Comparison of ENCODE assay signal across 18 cellular contexts in genomic region chr11:2393111-2393868, GRCh38. TPM values are rescaled to one million over a fixed set of nuclear protein-coding genes. Genes with fewer than 3 reads are reported as not detected.
DNase-seq lines count a peak whose midpoint lies in the region; ATAC-seq and TF ChIP-seq lines count a peak whose summit lies in the region.
"Had no signal": no experiment of that assay in that cellular context is flagged by ENCODE, and none has a peak within 500 bp of the region (broad histone marks: within the 10 kb centered on the region; RNA-seq: fewer than 3 reads in every experiment).

No MANE protein-coding gene starts in this region.

- peaks cover 7% of the 10 kb centered on the region for H3K36me3 Mint-ChIP-seq in T-helper 17 cell (ENCODE audit: low read depth)
- no peaks in the 10 kb centered on the region for H3K36me3 Mint-ChIP-seq in naive B cell
- H3K36me3 Mint-ChIP-seq in stimulated activated effector memory CD8-positive, alpha-beta T cell treated with anti-CD3 and anti-CD28 coated beads, Interleukin-12 subunit alpha, Interleukin-12 subunit beta, amount 100 ng/mL, for 72 hours, result peaks cover 54% of the 10 kb centered on the region

- in situ Hi-C loops in gastrocnemius medialis (cut with MboI; ENCODE audit: low sequenced_read_pairs in 4 of 4), result no loop called here

- H3K27me3 ChIP-seq in right cardiac atrium (ENCODE audit: control insufficient read depth, insufficient read depth) (no peaks in the 10 kb centered on the region), gastrocnemius medialis (no peaks in the 10 kb centered on the region)

- no peak for TF ChIP-seq CTCF in gastrocnemius medialis (IDR thresholded peaks at IDR 0.05 in 4 of 5, conservative IDR thresholded peaks at IDR 0.05 in 1 of 5)

- H3K4me1 ChIP-seq in right cardiac atrium (ENCODE audit: control insufficient read depth, insufficient read depth, low read length) (peaks cover 14% of the 10 kb centered on the region), gastrocnemius medialis (peaks cover 28 to 34% of the 10 kb centered on the region in 2 donors)

- H3K4me1 Mint-ChIP-seq in T-helper 17 cell, result peaks cover 12% of the 10 kb centered on the region
- H3K4me1 Mint-ChIP-seq in naive B cell, result peaks cover 43 to 63% (median 48%) of the 10 kb centered on the region in 3 donors
- peaks cover 30% of the 10 kb centered on the region for H3K4me1 Mint-ChIP-seq in stimulated activated effector memory CD8-positive, alpha-beta T cell treated with anti-CD3 and anti-CD28 coated beads, Interleukin-12 subunit alpha, Interleukin-12 subunit beta, amount 100 ng/mL, for 72 hours

- H3K4me3 Mint-ChIP-seq in T-helper 17 cell (no peak overlapping the region), naive B cell (peak overlapping the region; percentile 57 to 86 (median 77))
- H3K4me3 Mint-ChIP-seq in stimulated activated effector memory CD8-positive, alpha-beta T cell treated with anti-CD3 and anti-CD28 coated beads, Interleukin-12 subunit alpha, Interleukin-12 subunit beta, amount 100 ng/mL, for 72 hours, result no peak overlapping the region

- ATAC-seq in right cardiac atrium (no peak), left cardiac atrium (no peak), T-helper 17 cell (peak; percentile 24), naive B cell (ENCODE audit: low read depth in 2 of 2) (peak; percentile 61), gastrocnemius medialis (no peak), GM18909 (IDR thresholded peaks at IDR 0.05; ENCODE audit: poor library complexity, unreplicated experiment) (no peak)
- no peak for ATAC-seq in stimulated activated effector memory CD8-positive, alpha-beta T cell treated with anti-CD3 and anti-CD28 coated beads, Interleukin-12 subunit alpha, Interleukin-12 subunit beta, amount 100 ng/mL, for 72 hours

- H3K4me3 ChIP-seq in right cardiac atrium (ENCODE audit: low read length) (no peak overlapping the region), gastrocnemius medialis (no peak overlapping the region)

- H3K27me3 Mint-ChIP-seq in T-helper 17 cell, result no peaks in the 10 kb centered on the region
- H3K27me3 Mint-ChIP-seq in naive B cell, result no peaks in the 10 kb centered on the region

- H3K36me3 ChIP-seq in gastrocnemius medialis, result peaks cover 0 to 23% of the 10 kb centered on the region in 2 donors

- no peak overlapping the region for H3K27ac ChIP-seq in right cardiac atrium (ENCODE audit: low read length)
- H3K27ac ChIP-seq in gastrocnemius medialis, result no peak overlapping the region
- H3K27ac ChIP-seq: epithelial cell of prostate had no signal

- H3K27ac Mint-ChIP-seq in T-helper 17 cell (no peak overlapping the region), naive B cell (peak overlapping the region; percentile 38 to 94 (median 64))
- H3K27ac Mint-ChIP-seq in stimulated activated effector memory CD8-positive, alpha-beta T cell treated with anti-CD3 and anti-CD28 coated beads, Interleukin-12 subunit alpha, Interleukin-12 subunit beta, amount 100 ng/mL, for 72 hours, result no peak overlapping the region

- DNase-seq in right cardiac atrium (peak in 2 of 3 donors; percentile 41 to 55), left cardiac atrium (no peak), T-helper 17 cell (no peak), naive B cell (peak; percentile 72), DMS153 treated with DMSO at 0.1 percent for 48 hours (lab: John Stamatoyannopoulos, UW; ENCODE audit: unreplicated experiment) (no peak), gastrocnemius medialis (no peak)
- DNase-seq in stimulated activated effector memory CD8-positive, alpha-beta T cell treated with anti-CD3 and anti-CD28 coated beads, Interleukin-12 subunit alpha, Interleukin-12 subunit beta, amount 100 ng/mL, for 72 hours (ENCODE audit: low spot score in 2 of 2), result no peak
- DNase-seq: activated gamma-delta T cell, C1 segment of cervical spinal cord, NCI-H1092, NCI-H2029 treated with DMSO at 0.1 percent for 48 hours, trophoblast cell had no signal

- intact Hi-C loops in right cardiac atrium (cut with DNase I) (no loop called here), left cardiac atrium (cut with DNase I) (no loop called here), gastrocnemius medialis (cut with DNase I; ENCODE audit: low total_unique reads) (loop anchor here (5.0 kb wide), 1 partner anchor 649 kb away; no protein-coding TSS in a partner anchor)

- no peaks in the 10 kb centered on the region for H3K9me3 ChIP-seq in right cardiac atrium (ENCODE audit: control insufficient read depth, low read length)
- no peaks in the 10 kb centered on the region for H3K9me3 ChIP-seq in T-helper 17 cell (ENCODE audit: control insufficient read depth, low read length, poor library complexity, severe bottlenecking)
- H3K9me3 ChIP-seq in gastrocnemius medialis, result no peaks in the 10 kb centered on the region

- no peaks in the 10 kb centered on the region for H3K9me3 Mint-ChIP-seq in naive B cell
- no peaks in the 10 kb centered on the region for H3K9me3 Mint-ChIP-seq in stimulated activated effector memory CD8-positive, alpha-beta T cell treated with anti-CD3 and anti-CD28 coated beads, Interleukin-12 subunit alpha, Interleukin-12 subunit beta, amount 100 ng/mL, for 72 hours

- no peak for TF ChIP-seq POLR2A in gastrocnemius medialis (IDR thresholded peaks at IDR 0.05)

- WGBS in right cardiac atrium, result 88% methylated on average over 27 of the region's 27 CpGs

RNA-seq across cellular contexts. Expression of gene TSSC4, which starts 7.3 kb away (rescaled TPM):
- total RNA-seq in right cardiac atrium (10 to 100 TPM; 30.5 to 50.4 (median 37.1) TPM), left cardiac atrium (10 to 100 TPM; 34.9 to 45.7 TPM), T-helper 17 cell (10 to 100 TPM; 47.9 to 60.3 TPM), gastrocnemius medialis (10 to 100 TPM; 53.4 to 92.5 (median 76.8) TPM)
- polyA plus RNA-seq in right cardiac atrium (31.8 TPM), naive B cell (ENCODE audit: low read depth in 6 of 6) (10 to 100 TPM; 54.7 to 76.0 (median 67.9) TPM)

RNA-seq across cellular contexts. Expression of gene CD81, which starts 16.2 kb away (rescaled TPM):
- 100 to 1,000 TPM; 677 to 920 (median 748) TPM for total RNA-seq in right cardiac atrium
- 869 TPM for polyA plus RNA-seq in right cardiac atrium
- total RNA-seq in left cardiac atrium, result 100 to 1,000 TPM; 699 to 773 TPM
- total RNA-seq in T-helper 17 cell, result 100 to 1,000 TPM; 153 to 194 TPM
- 100 to 1,000 TPM; 110 to 279 (median 240) TPM for polyA plus RNA-seq in naive B cell (ENCODE audit: low read depth in 6 of 6)
- 10 to 100 TPM; 54.5 to 87.0 (median 66.8) TPM for total RNA-seq in gastrocnemius medialis

RNA-seq across cellular contexts. Expression of gene TRPM5, which starts 51.0 kb away (rescaled TPM):
- not detected for total RNA-seq in right cardiac atrium
- 0.02 TPM for polyA plus RNA-seq in right cardiac atrium
- not detected for total RNA-seq in left cardiac atrium
- under 1 TPM; 0.07 to 0.08 TPM for total RNA-seq in T-helper 17 cell
- not detected for polyA plus RNA-seq in naive B cell (ENCODE audit: low read depth in 6 of 6)
- not detected for total RNA-seq in gastrocnemius medialis
- total RNA-seq: bronchial epithelial cell, dermis microvascular lymphatic vessel endothelial cell, left lobe of liver, NCI-H460 had no signal

RNA-seq across cellular contexts. Expression of gene KCNQ1, which starts 51.5 kb away (rescaled TPM):
- 10 to 100 TPM; 36.5 to 46.8 (median 41.0) TPM for total RNA-seq in right cardiac atrium
- polyA plus RNA-seq in right cardiac atrium, result 36.4 TPM
- 10 to 100 TPM; 33.5 to 39.7 TPM for total RNA-seq in left cardiac atrium
- total RNA-seq in T-helper 17 cell, result 10 to 100 TPM; 18.6 to 25.5 TPM
- 10 to 100 TPM in 3 of 6 donors, 1 to 10 TPM in 3; 9.3 to 22.6 (median 10.3) TPM for polyA plus RNA-seq in naive B cell (ENCODE audit: low read depth in 6 of 6)
- under 1 TPM; 0.15 to 1.00 (median 0.67) TPM for total RNA-seq in gastrocnemius medialis
- total RNA-seq: NCI-H460 had no signal

Comparison
In these comparisons a context has a peak if more than half of its experiments do, and no peak if none do; other contexts are left out.
1. DNase-seq: peak in right cardiac atrium (2 of 3) and naive B cell (single experiment); none in left cardiac atrium (single experiment), T-helper 17 cell (0 of 3), DMS153 treated with DMSO at 0.1 percent for 48 hours (single experiment), gastrocnemius medialis (0 of 2) and stimulated activated effector memory CD8-positive, alpha-beta T cell treated with anti-CD3 and anti-CD28 coated beads, Interleukin-12 subunit alpha, Interleukin-12 subunit beta, amount 100 ng/mL, for 72 hours (0 of 2).
2. ATAC-seq: peak in T-helper 17 cell (single experiment) and naive B cell (2 of 2); none in right cardiac atrium (0 of 2), left cardiac atrium (0 of 2), gastrocnemius medialis (0 of 2), GM18909 (single experiment) and stimulated activated effector memory CD8-positive, alpha-beta T cell treated with anti-CD3 and anti-CD28 coated beads, Interleukin-12 subunit alpha, Interleukin-12 subunit beta, amount 100 ng/mL, for 72 hours (single experiment).
3. H3K27ac Mint-ChIP-seq: peak in naive B cell (6 of 6); none in T-helper 17 cell (single experiment) and stimulated activated effector memory CD8-positive, alpha-beta T cell treated with anti-CD3 and anti-CD28 coated beads, Interleukin-12 subunit alpha, Interleukin-12 subunit beta, amount 100 ng/mL, for 72 hours (single experiment).
4. H3K4me3 Mint-ChIP-seq: peak in naive B cell (8 of 8); none in T-helper 17 cell (single experiment) and stimulated activated effector memory CD8-positive, alpha-beta T cell treated with anti-CD3 and anti-CD28 coated beads, Interleukin-12 subunit alpha, Interleukin-12 subunit beta, amount 100 ng/mL, for 72 hours (single experiment).